Comparison of ENCODE assay signal across 8 cellular contexts in the genomic region with DNA sequence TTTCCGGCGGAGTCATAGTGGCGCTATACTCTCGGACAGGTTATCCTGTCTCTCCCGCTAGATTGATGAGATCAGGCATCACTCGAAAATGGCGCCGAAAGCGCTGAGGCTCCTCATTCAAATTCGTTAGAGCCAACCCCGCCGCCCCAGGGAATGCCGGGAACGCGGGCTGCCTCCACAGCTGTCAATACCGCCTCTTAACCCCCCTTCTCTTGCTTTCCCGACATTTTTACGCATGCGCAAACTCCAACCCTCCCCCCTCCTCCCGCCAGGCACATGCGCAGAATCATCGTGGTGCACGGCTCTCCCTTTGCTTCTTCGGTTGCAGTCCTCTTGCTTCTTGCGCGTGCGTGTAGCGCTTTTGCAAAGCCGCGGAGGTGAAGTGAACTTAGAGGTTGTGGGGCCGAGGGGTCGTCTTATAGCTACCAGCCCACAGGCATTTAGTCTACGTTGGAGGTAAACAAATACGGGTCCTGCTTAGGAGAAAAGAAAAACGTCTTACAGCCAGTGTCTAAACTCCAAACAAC.
DNase-seq lines count a peak whose midpoint lies in the region; ATAC-seq lines count a peak whose summit lies in the region.

No MANE protein-coding gene starts in this region.

- DNase-seq in COLO829 (ENCODE audit: low spot score) (peak; percentile 99), HT-29 (ENCODE audit: low spot score) (peak; percentile 99), lung microvascular endothelial cell (ENCODE audit: low read depth in 2 of 2) (peak; percentile 99)
- peak; percentile 99 for DNase-seq in NK-92 treated with Interleukin-12 subunit alpha and Interleukin-12 subunit beta, amount 100 ng/mL, for 24 hours (lab: John Stamatoyannopoulos, UW)
- peak; percentile 97 to 98 for DNase-seq in activated CD8-positive, alpha-beta memory T cell treated with anti-CD3 and anti-CD28 coated beads for 4 hours (ENCODE audit: low read depth in 2 of 2)
- peak; percentile 98 to 99 (median 99) for DNase-seq in effector memory CD4-positive, alpha-beta T cell
- DNase-seq in stimulated activated CD4-positive, alpha-beta T cell treated with anti-CD3 and anti-CD28 coated beads, TNF-alpha, amount 100 ng/mL, for 4 hours (ENCODE audit: low read depth in 3 of 3) = peak; percentile 94 to 98 (median 96)

- peaks cover 5% of the 10 kb centered on the region for H3K4me1 ChIP-seq in effector memory CD4-positive, alpha-beta T cell (ENCODE audit: control insufficient read depth, insufficient read depth, low read length, poor library complexity, severe bottlenecking)

- ATAC-seq in GM21360 (IDR thresholded peaks at IDR 0.05; ENCODE audit: unreplicated experiment) = peak; percentile 75

- no peaks in the 10 kb centered on the region for H3K27me3 ChIP-seq in effector memory CD4-positive, alpha-beta T cell (replicated peaks; ENCODE audit: control insufficient read depth, insufficient read depth, low read length, poor library complexity, severe bottlenecking)

- no peaks in the 10 kb centered on the region for H3K36me3 ChIP-seq in effector memory CD4-positive, alpha-beta T cell (ENCODE audit: control insufficient read depth, insufficient read depth, low read length)

- H3K4me3 ChIP-seq in effector memory CD4-positive, alpha-beta T cell (ENCODE audit: insufficient read depth, low read depth, low read length, poor library complexity, severe bottlenecking) = peak overlapping the region; percentile 78

- peak overlapping the region; percentile 87 for H3K27ac ChIP-seq in effector memory CD4-positive, alpha-beta T cell (ENCODE audit: insufficient read depth, low read length, poor library complexity, severe bottlenecking)

- H3K9me3 ChIP-seq in effector memory CD4-positive, alpha-beta T cell (ENCODE audit: control insufficient read depth, low read length) = no peaks in the 10 kb centered on the region

Comparison
In these comparisons a context has a peak if more than half of its experiments do, and no peak if none do; other contexts are left out.
1. Peak in every context shown above with its lines: DNase-seq, ATAC-seq, H3K4me3 ChIP-seq and H3K27ac ChIP-seq.